Comparison of ENCODE assay signal across 8 cellular contexts in the genomic region with DNA sequence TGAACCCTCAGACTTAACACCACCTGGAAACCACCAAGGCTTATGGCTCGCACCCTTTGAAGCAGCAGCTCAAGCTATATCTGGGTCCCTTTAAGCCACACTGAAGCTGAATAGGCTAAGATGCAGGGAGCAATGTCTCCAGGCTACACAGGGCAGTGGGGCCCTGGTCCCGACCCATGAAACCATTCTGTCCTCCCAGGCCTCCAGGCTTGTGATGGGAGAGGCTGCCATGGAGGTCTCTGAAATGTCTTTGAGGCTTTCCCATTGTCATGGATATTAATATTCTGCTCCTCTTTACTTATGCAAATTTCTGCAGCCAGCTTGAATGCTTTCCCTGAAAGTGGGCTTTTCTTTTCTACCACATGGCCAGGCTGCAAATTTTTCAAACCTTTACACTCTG.
"Had no signal": no experiment of that assay in that cellular context is flagged by ENCODE, and none has a peak within 500 bp of the region (broad histone marks: within the 10 kb centered on the region; RNA-seq: fewer than 3 reads in every experiment).

No MANE protein-coding gene starts in this region.

- H3K4me2 ChIP-seq: GM23338 had no signal

- H3K9me3 ChIP-seq: HAP-1 had no signal

- H3K4me3 ChIP-seq: GM23248, GM23338, HAP-1 had no signal

- H3K4me1 ChIP-seq: HAP-1 had no signal

- H3K36me3 ChIP-seq: HAP-1 had no signal

- H2AFZ ChIP-seq: GM23248, GM23338 had no signal

- DNase-seq: GM23248, GOT3, H7, H9, HCEC 1CT, HFFc6 had no signal

- H3K27ac ChIP-seq: GM23248 had no signal

- H3K9ac ChIP-seq: GM23248 had no signal
